ENCODE assay signal across 30 cellular contexts in the genomic region with DNA sequence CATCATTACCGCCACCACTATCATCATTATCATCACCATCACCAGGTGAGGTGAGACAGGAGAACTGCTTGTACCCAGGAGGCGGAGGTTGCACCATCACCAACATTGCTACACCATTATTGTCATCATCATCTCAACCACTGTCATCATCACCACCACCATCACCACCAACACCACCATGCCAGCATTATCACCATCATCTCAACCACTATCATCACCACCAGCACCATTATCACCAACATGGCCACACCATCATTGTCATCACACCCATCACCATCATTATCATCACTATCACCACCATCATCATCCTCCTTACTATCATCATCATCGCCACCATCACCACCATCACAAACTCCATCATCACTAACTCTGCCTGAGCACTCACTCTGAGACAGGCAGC.
"Had no signal": no experiment of that assay in that cellular context is flagged by ENCODE, and none has a peak within 500 bp of the region (broad histone marks: within the 10 kb centered on the region; RNA-seq: fewer than 3 reads in every experiment).

No MANE protein-coding gene starts in this region.

- H3K27me3 ChIP-seq: neutrophil, spleen, suprapubic skin, testis, transverse colon, upper lobe of left lung, vagina had no signal

- H3K4me1 ChIP-seq: parathyroid adenoma, psoas muscle, spleen, suprapubic skin, testis, tibial artery, transverse colon, upper lobe of left lung, vagina had no signal

- H3K9me3 ChIP-seq: neutrophil, psoas muscle, suprapubic skin, testis, transverse colon, vagina had no signal

- ATAC-seq: naive thymus-derived CD8-positive, alpha-beta T cell; natural killer cell treated with Interleukin-12 subunit alpha and Interleukin-12 subunit beta and Interleukin-15 and Interleukin-18, amount 100 ng/mL, for 72 hours; psoas muscle; right cardiac atrium; sciatic nerve; stimulated activated memory B cell treated with anti-CD40 and anti-IgM and Interleukin-4, amounts not matched to agents 10 μg/mL and 1 μg/mL and 100 μg/mL, for 72 hours; stimulated activated naive CD8-positive, alpha-beta T cell treated with anti-CD3 and anti-CD28 coated beads, Interleukin-15, amount 100 ng/mL, for 72 hours; stimulated activated naive CD8-positive, alpha-beta T cell treated with anti-CD3 and anti-CD28 coated beads, Interleukin-15, Interleukin-2, amounts not matched to agents 100 U/mL and 50 U/mL, for 24 hours had no signal

- H3K4me3 ChIP-seq: psoas muscle, skin epidermis, smooth muscle cell, spleen, suprapubic skin, testis, tibial artery, transverse colon, upper lobe of left lung, vagina had no signal

- H3K4me2 ChIP-seq: smooth muscle cell had no signal

- H3K79me2 ChIP-seq: parathyroid adenoma had no signal

- FAIRE-seq: urothelium cell line had no signal

- H2AFZ ChIP-seq: parathyroid adenoma had no signal

- H3K9ac ChIP-seq: parathyroid adenoma had no signal

- DNase-seq: naive thymus-derived CD8-positive, alpha-beta T cell; nephron progenitor cell; nucleus accumbens; posterior cingulate gyrus; psoas muscle; right cardiac atrium; spleen; stimulated activated CD4-positive, alpha-beta T cell treated with anti-CD3 and anti-CD28 coated beads, Interleukin-12 subunit alpha, Interleukin-12 subunit beta, amount 100 ng/mL, for 4 hours; stimulated activated CD4-positive, alpha-beta T cell treated with anti-CD3 and anti-CD28 coated beads, Interleukin-1b, Interleukin-23, amount 100 ng/mL, for 48 hours; stimulated activated CD4-positive, alpha-beta T cell treated with anti-CD3 and anti-CD28 coated beads, Interleukin-4, amount 100 ng/mL, for 1 hour; stimulated activated CD4-positive, alpha-beta T cell treated with anti-CD3 and anti-CD28 coated beads, Interleukin-4, amount 100 ng/mL, for 4 hours; stimulated activated CD8-positive, alpha-beta memory T cell treated with anti-CD3 and anti-CD28 coated beads, Interleukin-4, amount 100 ng/mL, for 48 hours; stimulated activated naive CD4-positive, alpha-beta T cell; stimulated activated naive CD8-positive, alpha-beta T cell treated with anti-CD3 and anti-CD28 coated beads, Interleukin-15, amount 100 ng/mL, for 72 hours; stimulated activated naive CD8-positive, alpha-beta T cell treated with anti-CD3 and anti-CD28 coated beads, Interleukin-15, Interleukin-2, amounts not matched to agents 100 U/mL and 50 U/mL, for 24 hours; substantia nigra; testis; tibial artery; transverse colon; upper lobe of left lung had no signal

- H3K36me3 ChIP-seq: neutrophil, spleen, suprapubic skin, tibial artery, transverse colon, upper lobe of left lung, vagina had no signal

- H3K27ac ChIP-seq: neutrophil, parathyroid adenoma, psoas muscle, skin epidermis, spleen, suprapubic skin, testis, tibial artery, transverse colon, upper lobe of left lung, vagina had no signal
